In the genomic region with DNA sequence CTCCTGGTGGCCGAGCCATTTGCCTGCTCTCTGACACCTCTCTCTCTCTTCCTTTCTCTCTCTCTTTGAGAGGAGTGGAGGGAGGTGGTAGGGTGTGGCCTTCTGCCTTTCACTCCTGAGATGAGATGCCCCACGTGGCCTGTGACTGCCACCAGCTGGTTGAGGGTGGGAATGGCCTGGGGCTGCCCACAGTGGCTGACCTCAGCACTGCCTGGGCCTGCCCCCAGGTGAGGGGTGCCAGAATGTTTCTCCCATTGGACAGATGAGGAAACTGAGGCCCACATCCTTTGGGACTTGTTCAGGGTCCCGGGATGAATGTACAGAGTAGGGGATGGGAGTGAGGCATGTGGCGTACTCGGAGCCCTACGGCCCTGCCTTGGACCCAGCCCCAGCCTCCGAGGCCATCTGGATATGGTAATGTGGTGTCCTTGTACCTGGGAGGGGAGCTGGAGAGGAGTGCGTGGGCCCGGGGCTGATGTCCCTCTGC, we compare ENCODE assay signal across 6 cellular contexts. TPM values are rescaled to one million over a fixed set of nuclear protein-coding genes. Genes with fewer than 3 reads are reported as not detected.
DNase-seq lines count a peak whose midpoint lies in the region; ATAC-seq and TF ChIP-seq lines count a peak whose summit lies in the region.

No MANE protein-coding gene starts in this region.

- H3K9me3 Mint-ChIP-seq in stimulated activated naive CD8-positive, alpha-beta T cell treated with anti-CD3 and anti-CD28 coated beads, Interleukin-15, amount 100 ng/mL, for 72 hours, result no peaks in the 10 kb centered on the region

- POLR2A ChIA-PET in HCT116 (lab: Charles Lee), result no interaction called here

- H3K27ac Mint-ChIP-seq in stimulated activated naive CD8-positive, alpha-beta T cell treated with anti-CD3 and anti-CD28 coated beads, Interleukin-15, amount 100 ng/mL, for 72 hours, result peak overlapping the region in 1 of 2 donors; percentile 66

- TF ChIP-seq CTCF in HCT116 (IDR thresholded peaks at IDR 0.05 in 2 of 3, conservative IDR thresholded peaks at IDR 0.05 in 1 of 3; ENCODE audit: borderline replicate concordance in 1 of 3, insufficient read depth in 1 of 3, low read depth in 2 of 3, low read length in 2 of 3), result peak; percentile 48 to 64 (median 58); a peak in 5 of 6 replicates
- TF ChIP-seq CTCF in VCaP (conservative IDR thresholded peaks at IDR 0.05), result peak; percentile 86

- no peak overlapping the region for H3K4me3 ChIP-seq in HCT116 (replicated peaks in 1 of 2; ENCODE audit: low read depth in 1 of 2, low read length in 2 of 2)

- H3K4me1 Mint-ChIP-seq in stimulated activated naive CD8-positive, alpha-beta T cell treated with anti-CD3 and anti-CD28 coated beads, Interleukin-15, amount 100 ng/mL, for 72 hours, result peaks cover 26% of the 10 kb centered on the region

- H3K4me1 ChIP-seq in HCT116 (ENCODE audit: control insufficient read depth in 1 of 2, insufficient read depth in 2 of 2, low read length in 2 of 2), result peaks cover 0 to 7% of the 10 kb centered on the region in 2 experiments; a peak in 3 of 4 replicates

- peak; percentile 81 for TF ChIP-seq RAD21 in HCT116 (IDR thresholded peaks at IDR 0.05; ENCODE audit: low read depth)

- no peaks in the 10 kb centered on the region for H3K79me2 ChIP-seq in HCT116 (ENCODE audit: insufficient read depth, low read length)

- RAD21 ChIA-PET in HCT116 (lab: Charles Lee; ENCODE audit: low non-redundant PET in 1 of 2, low total read pairs in 2 of 2, uncharacterized antibody in 2 of 2, unreplicated experiment in 2 of 2), result no interaction called here

- no peaks in the 10 kb centered on the region for H3K9me2 ChIP-seq in HCT116 (ENCODE audit: insufficient read depth)

- H3K9me3 ChIP-seq in HCT116 (ENCODE audit: control insufficient read depth in 1 of 2, insufficient read depth in 1 of 2, low read depth in 1 of 2, low read length in 2 of 2), result no peaks in the 10 kb centered on the region

- TF ChIP-seq POLR2A in HCT116 (IDR thresholded peaks at IDR 0.05; ENCODE audit: borderline replicate concordance, extremely low read depth, insufficient read depth, insufficient read length), result no peak

- H4K20me1 ChIP-seq in HCT116 (ENCODE audit: insufficient read depth), result no peaks in the 10 kb centered on the region

- DNase-seq in AML-193 (lab: John Stamatoyannopoulos, UW) (peak; percentile 61 to 62), HCT116 (ENCODE audit: low read depth, low spot score) (peak; percentile 26), glomerular visceral epithelial cell (ENCODE audit: extremely low spot score) (peak; percentile 53), LoVo (ENCODE audit: low spot score) (no peak)
- DNase-seq in stimulated activated naive CD8-positive, alpha-beta T cell treated with anti-CD3 and anti-CD28 coated beads, Interleukin-15, amount 100 ng/mL, for 72 hours, result peak; percentile 43 to 57

- no peaks in the 10 kb centered on the region for H3K27me3 ChIP-seq in HCT116 (ENCODE audit: insufficient read depth, low read length)

- H3K4me3 Mint-ChIP-seq in stimulated activated naive CD8-positive, alpha-beta T cell treated with anti-CD3 and anti-CD28 coated beads, Interleukin-15, amount 100 ng/mL, for 72 hours, result peak overlapping the region in 1 of 2 donors; percentile 22

- no peak overlapping the region for H3K9ac ChIP-seq in HCT116 (ENCODE audit: low read length)

- no peaks in the 10 kb centered on the region for H3K27me3 Mint-ChIP-seq in stimulated activated naive CD8-positive, alpha-beta T cell treated with anti-CD3 and anti-CD28 coated beads, Interleukin-15, amount 100 ng/mL, for 72 hours

- ATAC-seq in HCT116, result peak; percentile 94
- ATAC-seq in stimulated activated naive CD8-positive, alpha-beta T cell treated with anti-CD3 and anti-CD28 coated beads, Interleukin-15, amount 100 ng/mL, for 72 hours, result peak; percentile 86

- intact Hi-C loops in HCT116 (cut with micrococcal nuclease), result no loop called here

- no peak overlapping the region for H2AFZ ChIP-seq in HCT116 (ENCODE audit: low read depth, low read length, poor library complexity, severe bottlenecking)

- peaks cover 0 to 5% of the 10 kb centered on the region in 2 experiments; a peak in 1 of 4 replicates for H3K36me3 ChIP-seq in HCT116 (ENCODE audit: control insufficient read depth in 1 of 2, insufficient read depth in 2 of 2, low read length in 2 of 2)

- CTCF ChIA-PET in HCT116 (lab: Charles Lee), result interaction anchor here (0.6 kb wide), 1 partner anchor 86 kb away, joined by 3 read pairs; no protein-coding TSS in a partner anchor

- H3K27ac ChIP-seq in HCT116 (ENCODE audit: low read depth, low read length) (no peak overlapping the region), VCaP (peak overlapping the region; percentile 18; the same call in 1 of the 2 replicates)

- H3K4me2 ChIP-seq in HCT116 (ENCODE audit: low read length), result 0 out of 2 replicates have a peak overlapping the region, but pooled peaks have one; percentile 9

- no TSS peak for BruUV-seq in HCT116 (replicated peaks; lab: Mats Ljungman, UMichigan)

TF ChIP-seq in HCT116, 20 proteins besides CTCF, POLR2A, EP300 and RAD21:
- TF ChIP-seq EGR1 (IDR thresholded peaks at IDR 0.05; ENCODE audit: low read depth) (no peak), SRF (IDR thresholded peaks at IDR 0.05; ENCODE audit: low read depth) (no peak), SIN3A (IDR thresholded peaks at IDR 0.05; ENCODE audit: low read depth) (no peak), JUND (IDR thresholded peaks at IDR 0.05) (no peak), FOSL1 (IDR thresholded peaks at IDR 0.05; ENCODE audit: low read depth) (no peak), CBX3 (IDR thresholded peaks at IDR 0.05; ENCODE audit: low read depth) (no peak), POLR2AphosphoS5 (IDR thresholded peaks at IDR 0.05; ENCODE audit: low read depth, low read length) (no peak)
- TF ChIP-seq, protein P1, sequence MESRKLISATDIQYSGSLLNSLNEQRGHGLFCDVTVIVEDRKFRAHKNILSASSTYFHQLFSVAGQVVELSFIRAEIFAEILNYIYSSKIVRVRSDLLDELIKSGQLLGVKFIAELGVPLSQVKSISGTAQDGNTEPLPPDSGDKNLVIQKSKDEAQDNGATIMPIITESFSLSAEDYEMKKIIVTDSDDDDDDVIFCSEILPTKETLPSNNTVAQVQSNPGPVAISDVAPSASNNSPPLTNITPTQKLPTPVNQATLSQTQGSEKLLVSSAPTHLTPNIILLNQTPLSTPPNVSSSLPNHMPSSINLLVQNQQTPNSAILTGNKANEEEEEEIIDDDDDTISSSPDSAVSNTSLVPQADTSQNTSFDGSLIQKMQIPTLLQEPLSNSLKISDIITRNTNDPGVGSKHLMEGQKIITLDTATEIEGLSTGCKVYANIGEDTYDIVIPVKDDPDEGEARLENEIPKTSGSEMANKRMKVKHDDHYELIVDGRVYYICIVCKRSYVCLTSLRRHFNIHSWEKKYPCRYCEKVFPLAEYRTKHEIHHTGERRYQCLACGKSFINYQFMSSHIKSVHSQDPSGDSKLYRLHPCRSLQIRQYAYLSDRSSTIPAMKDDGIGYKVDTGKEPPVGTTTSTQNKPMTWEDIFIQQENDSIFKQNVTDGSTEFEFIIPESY (IDR thresholded peaks at IDR 0.05; ENCODE audit: extremely low read depth, insufficient replicate concordance, low read length), result no peak
- TF ChIP-seq, protein P2, sequence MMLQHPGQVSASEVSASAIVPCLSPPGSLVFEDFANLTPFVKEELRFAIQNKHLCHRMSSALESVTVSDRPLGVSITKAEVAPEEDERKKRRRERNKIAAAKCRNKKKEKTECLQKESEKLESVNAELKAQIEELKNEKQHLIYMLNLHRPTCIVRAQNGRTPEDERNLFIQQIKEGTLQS (IDR thresholded peaks at IDR 0.05), result no peak

RNA-seq across cellular contexts. Expression of a gene that starts 12.7 kb away (rescaled TPM):
- 0.12 TPM for total RNA-seq in HCT116 (2021; ENCODE audit: unreplicated experiment)
- polyA plus RNA-seq in HCT116 (2012), result 0.59 and 1.4 TPM in 2 replicates

RNA-seq across cellular contexts. Expression of a gene that starts 13.3 kb away (rescaled TPM):
- total RNA-seq in HCT116 (2021; ENCODE audit: unreplicated experiment), result 49.0 TPM
- 51.9 and 61.4 TPM in 2 replicates for polyA plus RNA-seq in HCT116 (2012)

RNA-seq across cellular contexts. Expression of a gene that starts 56.5 kb away (rescaled TPM):
- 20.9 TPM for total RNA-seq in HCT116 (2021; ENCODE audit: unreplicated experiment)
- 9.1 and 10.7 TPM in 2 replicates for polyA plus RNA-seq in HCT116 (2012)

RNA-seq across cellular contexts. Expression of a gene that starts 56.7 kb away (rescaled TPM):
- 13.7 TPM for total RNA-seq in HCT116 (2021; ENCODE audit: unreplicated experiment)
- 5.6 and 6.3 TPM in 2 replicates for polyA plus RNA-seq in HCT116 (2012)

RNA-seq across cellular contexts. Expression of a gene that starts 57.7 kb away (rescaled TPM):
- total RNA-seq in HCT116 (2021; ENCODE audit: unreplicated experiment), result 0.47 TPM
- 0.20 and 0.30 TPM in 2 replicates for polyA plus RNA-seq in HCT116 (2012)
